Comparison of ENCODE assay signal across 19 cellular contexts in the genomic region with DNA sequence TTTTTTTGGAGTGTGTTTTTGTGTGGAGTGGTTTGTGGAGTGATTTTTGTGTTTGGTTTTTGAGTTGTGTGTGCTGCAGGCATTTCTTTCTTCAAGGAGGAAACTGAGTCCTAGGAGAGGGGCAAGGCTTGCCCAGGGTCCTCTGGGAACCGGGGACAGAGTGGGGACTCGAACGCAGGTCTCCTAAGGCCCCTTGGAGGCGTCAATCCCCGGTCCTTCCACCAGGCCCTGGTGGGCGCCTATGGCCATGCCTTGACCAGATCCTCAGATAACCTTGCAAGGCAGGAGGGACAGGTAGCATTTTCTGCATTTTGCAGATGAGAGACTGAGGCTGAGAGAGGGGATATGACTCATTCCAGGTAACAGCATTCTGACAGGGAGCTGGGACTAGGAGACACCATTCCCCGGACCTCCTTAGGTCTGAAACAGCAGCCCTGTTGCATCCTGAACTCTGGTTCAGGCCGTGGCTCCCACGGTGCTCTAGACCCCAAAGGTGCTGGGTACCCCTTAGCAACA. TPM values are rescaled to one million over a fixed set of nuclear protein-coding genes. Genes with fewer than 3 reads are reported as not detected.
DNase-seq lines count a peak whose midpoint lies in the region; ATAC-seq, FAIRE-seq and TF ChIP-seq lines count a peak whose summit lies in the region.
"Had no signal": no experiment of that assay in that cellular context is flagged by ENCODE, and none has a peak within 500 bp of the region (broad histone marks: within the 10 kb centered on the region; RNA-seq: fewer than 3 reads in every experiment).

No MANE protein-coding gene starts in this region.

- 0 out of 2 replicates have a peak overlapping the region, but pooled peaks have one; percentile 3 for H4K8ac ChIP-seq in H1 (ENCODE audit: extremely low read depth, insufficient read depth, low read length)

- ATAC-seq in heart left ventricle: no peak
- ATAC-seq in stimulated activated memory B cell treated with anti-CD40 and anti-IgM and Interleukin-4, amounts not matched to agents 10 μg/mL and 1 μg/mL and 100 μg/mL, for 72 hours: peak; percentile 27
- ATAC-seq in GM21723 (IDR thresholded peaks at IDR 0.05; ENCODE audit: unreplicated experiment): no peak

- 93 to 96% (median 94%) methylated on average over 9 of the region's 9 CpGs for WGBS in heart left ventricle, 4 donors
- WGBS in H1 (ENCODE audit: extremely low coverage in 1 of 2, insufficient coverage in 1 of 2, insufficient read length in 1 of 2, insufficient replicate concordance in 2 of 2, low coverage in 1 of 2, low lambda C conversion rate in 2 of 2, missing lambda C conversion rate in 1 of 2), 2 experiments: 91% methylated on average over 9 of the region's 9 CpGs; no CpG with 5 or more reads in 1 of the 2 experiments

- TF ChIP-seq RAD21 in H1 (IDR thresholded peaks at IDR 0.05 in 1 of 2, conservative IDR thresholded peaks at IDR 0.05 in 1 of 2; ENCODE audit: low read depth in 2 of 2, low read length in 2 of 2): no peak

- no peak overlapping the region for H3K4me3 ChIP-seq in left ventricle myocardium inferior
- no peak overlapping the region for H3K4me3 ChIP-seq in heart left ventricle
- H3K4me3 ChIP-seq in H1 (ENCODE audit: extremely low read depth in 1 of 4, insufficient read depth in 2 of 4, low read depth in 3 of 4, low read length in 4 of 4): no peak overlapping the region
- H3K4me3 ChIP-seq in kidney (ENCODE audit: low read length in 2 of 2): no peak overlapping the region
- H3K4me3 ChIP-seq: GM23248 had no signal

- no peak overlapping the region for H2BK5ac ChIP-seq in H1 (ENCODE audit: low read depth, low read length)

- TF ChIP-seq POLR2A in heart left ventricle (IDR thresholded peaks at IDR 0.05) (no peak), H1 (IDR thresholded peaks at IDR 0.05; ENCODE audit: control extremely low read depth in 1 of 2, low read depth in 2 of 2, low read length in 2 of 2) (no peak)

- no peaks in the 10 kb centered on the region for H3K27me3 ChIP-seq in left ventricle myocardium inferior (ENCODE audit: low read depth)
- H3K27me3 ChIP-seq in heart left ventricle: no peaks in the 10 kb centered on the region
- H3K27me3 ChIP-seq in H1 (replicated peaks in 1 of 4; ENCODE audit: control insufficient read depth in 3 of 4, extremely low read depth in 1 of 4, insufficient read depth in 3 of 4, low read length in 3 of 4): no peaks in the 10 kb centered on the region

- no peak overlapping the region for H3K27ac Mint-ChIP-seq in stimulated activated memory B cell treated with anti-CD40 and anti-IgM and Interleukin-4, amounts not matched to agents 10 μg/mL and 1 μg/mL and 100 μg/mL, for 72 hours
- H3K27ac Mint-ChIP-seq: CD4-positive, alpha-beta memory T cell had no signal

- H3K9me3 ChIP-seq in left ventricle myocardium inferior (replicated peaks) (no peaks in the 10 kb centered on the region), heart left ventricle (no peaks in the 10 kb centered on the region), H1 (ENCODE audit: insufficient read depth in 2 of 2, low read depth in 1 of 2, low read length in 1 of 2) (no peaks in the 10 kb centered on the region), kidney (ENCODE audit: control insufficient read depth in 1 of 2, low read length in 2 of 2) (no peaks in the 10 kb centered on the region)

- H2BK15ac ChIP-seq in H1 (ENCODE audit: low read length): no peak overlapping the region

- H2BK120ac ChIP-seq in H1 (replicated peaks; ENCODE audit: low read depth, low read length): no peak overlapping the region

- H3K56ac ChIP-seq in H1 (replicated peaks; ENCODE audit: insufficient read length, low read depth, low read length): no peak overlapping the region

- no peak overlapping the region for H3K9ac ChIP-seq in H1 (replicated peaks in 1 of 4; ENCODE audit: extremely low read depth in 1 of 4, low read depth in 3 of 4, low read length in 3 of 4)
- no peak overlapping the region for H3K9ac ChIP-seq in kidney (ENCODE audit: low read length in 2 of 2)
- H3K9ac ChIP-seq: GM23248 had no signal

- H4K20me1 ChIP-seq in H1 (replicated peaks in 1 of 2; ENCODE audit: control insufficient read depth in 1 of 2, insufficient read depth in 2 of 2, low read length in 2 of 2): no peaks in the 10 kb centered on the region

- in situ Hi-C loops in GM13977 (cut with MboI; ENCODE audit: low pct_unique_long_range_greater_than_20kb, low sequenced_read_pairs, unreplicated experiment): no loop called here

- H3K27ac ChIP-seq in left ventricle myocardium inferior (replicated peaks): no peak overlapping the region
- H3K27ac ChIP-seq in heart left ventricle: no peak overlapping the region
- H3K27ac ChIP-seq in H1 (ENCODE audit: low read depth, low read length): no peak overlapping the region
- H3K27ac ChIP-seq in kidney (ENCODE audit: low read depth in 2 of 2, low read length in 2 of 2): no peak overlapping the region
- H3K27ac ChIP-seq: C4-2B, GM23248 had no signal

- H2BK20ac ChIP-seq in H1 (ENCODE audit: low read length): no peak overlapping the region

- no peak for TF ChIP-seq EP300 in H1 (IDR thresholded peaks at IDR 0.05; ENCODE audit: borderline replicate concordance in 1 of 2, low read depth in 2 of 2, low read length in 2 of 2)

- FAIRE-seq in H1 (lab: Jason Lieb, UNC) (no peak), kidney (lab: Jason Lieb, UNC) (no peak)
- FAIRE-seq: D721Med, GM12892 had no signal

- H3K4me3 Mint-ChIP-seq in stimulated activated memory B cell treated with anti-CD40 and anti-IgM and Interleukin-4, amounts not matched to agents 10 μg/mL and 1 μg/mL and 100 μg/mL, for 72 hours: no peak overlapping the region
- H3K4me3 Mint-ChIP-seq: CD4-positive, alpha-beta memory T cell had no signal

- no peak overlapping the region for H4K5ac ChIP-seq in H1 (ENCODE audit: insufficient read length, low read depth, low read length)

- H4K91ac ChIP-seq in H1 (replicated peaks; ENCODE audit: insufficient read length, low read length): no peak overlapping the region

- no peaks in the 10 kb centered on the region for H3K36me3 ChIP-seq in left ventricle myocardium inferior
- H3K36me3 ChIP-seq in heart left ventricle: no peaks in the 10 kb centered on the region
- no peaks in the 10 kb centered on the region for H3K36me3 ChIP-seq in H1 (ENCODE audit: control insufficient read depth in 2 of 4, insufficient read depth in 4 of 4, low read length in 3 of 4)
- peaks cover 0 to 3% of the 10 kb centered on the region in 2 donors for H3K36me3 ChIP-seq in kidney (ENCODE audit: control insufficient read depth in 1 of 2, insufficient read depth in 2 of 2, low read length in 2 of 2)

- H3K27me3 Mint-ChIP-seq in stimulated activated memory B cell treated with anti-CD40 and anti-IgM and Interleukin-4, amounts not matched to agents 10 μg/mL and 1 μg/mL and 100 μg/mL, for 72 hours: no peaks in the 10 kb centered on the region
- H3K27me3 Mint-ChIP-seq: CD4-positive, alpha-beta memory T cell had no signal

- no peaks in the 10 kb centered on the region for H3K79me1 ChIP-seq in H1 (ENCODE audit: low read depth, low read length)

- POLR2A ChIA-PET in H1 (lab: Charles Lee; ENCODE audit: partially characterized antibody): interaction anchor here (1.1 kb wide), 1 partner anchor 8 kb away, joined by 3 read pairs; no protein-coding TSS in a partner anchor

- H3K4ac ChIP-seq in H1 (replicated peaks; ENCODE audit: insufficient read length, low read depth, low read length): no peak overlapping the region

- H3K36me3 Mint-ChIP-seq in stimulated activated memory B cell treated with anti-CD40 and anti-IgM and Interleukin-4, amounts not matched to agents 10 μg/mL and 1 μg/mL and 100 μg/mL, for 72 hours: no peaks in the 10 kb centered on the region
- H3K36me3 Mint-ChIP-seq: CD4-positive, alpha-beta memory T cell; IgD-negative memory B cell had no signal

- H3K4me1 ChIP-seq in left ventricle myocardium inferior (no peaks in the 10 kb centered on the region), heart left ventricle (no peaks in the 10 kb centered on the region), H1 (replicated peaks in 1 of 4; ENCODE audit: control insufficient read depth in 3 of 4, insufficient read depth in 4 of 4, low read length in 3 of 4) (peaks cover 8 to 21% (median 16%) of the 10 kb centered on the region in 4 experiments), kidney (ENCODE audit: control insufficient read depth in 1 of 2, insufficient read depth in 1 of 2, low read depth in 1 of 2, low read length in 2 of 2) (peaks cover 0 to 2% of the 10 kb centered on the region in 2 donors)

- no peak overlapping the region for H3K14ac ChIP-seq in H1 (ENCODE audit: insufficient read length)

- H3K18ac ChIP-seq in H1 (ENCODE audit: extremely low read depth, low read length): no peak overlapping the region

- intact Hi-C loops in left ventricle myocardium inferior (cut with micrococcal nuclease): no loop called here
- intact Hi-C loops in heart left ventricle (cut with DNase I): no loop called here
- intact Hi-C loops in kidney (cut with DNase I): no loop called here

- DNase-seq in left ventricle myocardium inferior: peak; percentile 9
- no peak for DNase-seq in heart left ventricle
- no peak for DNase-seq in H1 (ENCODE audit: low read depth in 1 of 2, low spot score in 2 of 2)
- DNase-seq in kidney: peak; percentile 37
- DNase-seq in GM13977 (ENCODE audit: low spot score): no peak
- DNase-seq in DMS153 treated with DMSO at 0.1 percent for 48 hours (lab: John Stamatoyannopoulos, UW; ENCODE audit: unreplicated experiment): no peak
- DNase-seq: ACHN; CD4-positive, alpha-beta memory T cell; DMS153; DND-41; GM23248; H7 had no signal

- H3K4me2 ChIP-seq in H1 (ENCODE audit: insufficient read depth in 1 of 2, low read depth in 2 of 2, low read length in 2 of 2): no peak overlapping the region

- no peak for TF ChIP-seq CTCF in left ventricle myocardium inferior (IDR thresholded peaks at IDR 0.05; ENCODE audit: borderline replicate concordance)
- TF ChIP-seq CTCF in heart left ventricle (IDR thresholded peaks at IDR 0.05): no peak
- no peak for TF ChIP-seq CTCF in H1 (IDR thresholded peaks at IDR 0.05; ENCODE audit: control extremely low read depth in 1 of 3, insufficient read depth in 1 of 3, low read depth in 1 of 3, low read length in 3 of 3)
- no peak for TF ChIP-seq CTCF in kidney (IDR thresholded peaks at IDR 0.05; ENCODE audit: borderline replicate concordance, extremely low read depth, insufficient read depth)
- TF ChIP-seq CTCF in GM13977 (IDR thresholded peaks at IDR 0.05; ENCODE audit: extremely low read depth, insufficient read depth, missing control alignments): no peak

- no peaks in the 10 kb centered on the region for H3K4me1 Mint-ChIP-seq in stimulated activated memory B cell treated with anti-CD40 and anti-IgM and Interleukin-4, amounts not matched to agents 10 μg/mL and 1 μg/mL and 100 μg/mL, for 72 hours
- H3K4me1 Mint-ChIP-seq: IgD-negative memory B cell had no signal

- H2AK5ac ChIP-seq in H1 (ENCODE audit: low read depth, low read length): no peak overlapping the region

- no peaks in the 10 kb centered on the region for H3K9me3 Mint-ChIP-seq in stimulated activated memory B cell treated with anti-CD40 and anti-IgM and Interleukin-4, amounts not matched to agents 10 μg/mL and 1 μg/mL and 100 μg/mL, for 72 hours
- H3K9me3 Mint-ChIP-seq: CD4-positive, alpha-beta memory T cell; IgD-negative memory B cell had no signal

- no peak overlapping the region for H2AFZ ChIP-seq in H1 (ENCODE audit: low read length)
- H2AFZ ChIP-seq: GM23248 had no signal

- H3K23me2 ChIP-seq in H1 (ENCODE audit: low read depth, low read length): no peaks in the 10 kb centered on the region

- no peak overlapping the region for H3K23ac ChIP-seq in H1 (ENCODE audit: insufficient read length)

- H3K79me2 ChIP-seq in H1 (ENCODE audit: control insufficient read depth in 1 of 2, insufficient read depth in 2 of 2, low read length in 2 of 2): no peaks in the 10 kb centered on the region

- no peak overlapping the region for H2BK12ac ChIP-seq in H1 (ENCODE audit: low read depth, low read length)

- CTCF ChIA-PET in H1 (lab: Charles Lee; ENCODE audit: partially characterized antibody): interaction anchor here (0.5 to 14.5 kb wide), 10 partner anchors 7 to 559 kb away, joined by 3 to 178 read pairs (median 6); partner anchors contain the start of gene MYO7A

RNA-seq across cellular contexts. Expression of gene MYO7A, which starts 39.1 kb away (rescaled TPM):
- 3.2 TPM for total RNA-seq in left ventricle myocardium inferior
- 10 to 100 TPM in 1 of 9 donors, 1 to 10 TPM in 8; 1.6 to 17.1 (median 2.7) TPM for total RNA-seq in heart left ventricle
- 1 to 10 TPM; 1.0 to 2.9 TPM for polyA plus RNA-seq in heart left ventricle
- 1.9 and 2.4 TPM in 2 replicates for total RNA-seq in H1 (2021; fragmentation: NEBNext Ultra II Directional; extraction: Animal tissue kit (Norgen Biotek cat#: 25700))
- 1.5 and 1.9 TPM in 2 replicates for polyA plus RNA-seq in H1 (2011; rRNA removed)
- 1.5 TPM for polyA plus RNA-seq in H1 (2011; cell fraction: cytosol; rRNA removed)
- polyA plus RNA-seq in H1 (2011; cell fraction: nucleus; rRNA removed): 10.0 TPM
- polyA plus RNA-seq in H1 (2012, experiment 1 of 2): 1.7 to 2.5 TPM (median 2.0 TPM) in 4 replicates
- polyA plus RNA-seq in H1 (2012, experiment 2 of 2): 1.2 TPM
- polyA plus RNA-seq in H1 (2013, experiment 1 of 2): 1.5 TPM
- polyA plus RNA-seq in H1 (2013, experiment 2 of 2): 1.3 TPM
- polyA minus RNA-seq in H1 (2011; rRNA and poly(A)+ RNA removed): 1.0 TPM in 2 replicates
- 1.1 TPM for polyA minus RNA-seq in H1 (2011; cell fraction: cytosol; rRNA and poly(A)+ RNA removed)
- polyA minus RNA-seq in H1 (2011; cell fraction: nucleus; rRNA and poly(A)+ RNA removed): 2.4 TPM
- 10.7 TPM for total RNA-seq in kidney
- 6.1 TPM for polyA plus RNA-seq in kidney (ENCODE audit: insufficient read depth, low read depth, low replicate concordance)
- total RNA-seq: A172, GM23248 had no signal
- polyA plus RNA-seq: GM23248, IgD-negative memory B cell had no signal

Comparison
In these comparisons a context has a peak if more than half of its experiments do, and no peak if none do; other contexts are left out.
1. DNase-seq: peak in left ventricle myocardium inferior (single experiment) and kidney (single experiment); none in heart left ventricle (0 of 5), H1 (0 of 2), GM13977 (single experiment) and DMS153 treated with DMSO at 0.1 percent for 48 hours (single experiment).